In the genomic region with DNA sequence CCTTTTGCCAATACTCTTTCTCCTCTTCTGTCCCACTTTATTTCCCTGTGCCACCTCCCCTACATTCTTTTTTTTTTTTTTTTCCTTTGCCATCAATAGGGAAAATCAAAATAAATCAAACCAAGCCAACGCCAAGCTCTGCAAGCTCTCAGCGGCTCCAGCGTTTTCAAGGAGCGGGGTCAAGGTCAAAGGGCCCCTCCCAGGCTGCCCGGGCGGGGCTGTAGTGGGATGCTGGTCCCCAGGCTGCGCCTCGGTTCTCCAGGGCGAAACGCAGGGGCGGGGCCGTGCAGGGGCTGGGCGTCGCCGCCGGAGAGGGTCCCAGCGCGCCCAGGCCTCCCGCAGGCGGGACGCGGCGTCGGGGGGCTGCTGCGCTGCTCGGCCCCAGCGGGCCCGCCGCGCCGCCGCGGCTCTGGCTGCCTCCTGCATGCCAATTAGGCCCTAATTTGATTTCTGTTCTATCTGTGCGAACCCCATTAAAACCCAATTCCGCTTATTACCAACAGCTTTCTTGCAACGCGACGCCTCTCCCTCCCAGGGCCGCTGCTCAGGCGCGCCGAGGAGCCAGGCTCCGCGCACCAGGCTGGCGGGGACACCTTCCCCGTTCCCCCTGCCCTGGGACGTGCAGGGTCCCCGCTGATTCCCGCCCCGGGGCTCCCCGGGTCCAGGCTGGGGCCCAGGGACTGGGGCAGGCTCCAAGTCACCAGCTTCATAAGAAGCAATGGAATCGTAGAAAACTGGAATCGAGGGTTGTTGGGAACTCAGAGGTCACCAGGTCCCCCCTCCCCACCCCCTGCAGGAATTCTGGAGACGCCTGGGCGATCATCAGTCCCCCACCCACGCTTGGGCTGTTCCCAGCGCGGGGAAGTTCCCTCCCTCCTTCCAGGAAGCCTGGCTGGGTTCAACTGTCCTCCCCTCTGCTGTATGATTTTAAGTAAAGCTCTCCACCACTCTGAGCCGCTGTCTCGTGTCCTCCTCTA, we compare ENCODE assay signal across 1 cellular context.
TF ChIP-seq lines count a peak whose summit lies in the region.

No MANE protein-coding gene starts in this region.

TF ChIP-seq in HepG2, 621 proteins besides CTCF, POLR2A, EP300 and RAD21:
- TF ChIP-seq IKZF4 (CRISPR knock-in tag; IDR thresholded peaks at IDR 0.05; ENCODE audit: borderline replicate concordance, low read depth, not compliant biosample characterization) (no peak), SIX4 (CRISPR knock-in tag; IDR thresholded peaks at IDR 0.05) (no peak), ZNF501 (CRISPR knock-in tag; IDR thresholded peaks at IDR 0.05) (no peak), ZNF329 (CRISPR knock-in tag; IDR thresholded peaks at IDR 0.05; ENCODE audit: low read depth) (no peak), ZNF670 (CRISPR knock-in tag; IDR thresholded peaks at IDR 0.05; ENCODE audit: borderline replicate concordance) (no peak), ZNF30 (CRISPR knock-in tag; IDR thresholded peaks at IDR 0.05) (no peak), YEATS4 (CRISPR knock-in tag; IDR thresholded peaks at IDR 0.05; ENCODE audit: borderline replicate concordance) (no peak), ZNF660 (CRISPR knock-in tag; IDR thresholded peaks at IDR 0.05; ENCODE audit: borderline replicate concordance, low read depth) (no peak), RARG (CRISPR knock-in tag; IDR thresholded peaks at IDR 0.05; ENCODE audit: low read depth) (no peak)
- TF ChIP-seq, protein P1, sequence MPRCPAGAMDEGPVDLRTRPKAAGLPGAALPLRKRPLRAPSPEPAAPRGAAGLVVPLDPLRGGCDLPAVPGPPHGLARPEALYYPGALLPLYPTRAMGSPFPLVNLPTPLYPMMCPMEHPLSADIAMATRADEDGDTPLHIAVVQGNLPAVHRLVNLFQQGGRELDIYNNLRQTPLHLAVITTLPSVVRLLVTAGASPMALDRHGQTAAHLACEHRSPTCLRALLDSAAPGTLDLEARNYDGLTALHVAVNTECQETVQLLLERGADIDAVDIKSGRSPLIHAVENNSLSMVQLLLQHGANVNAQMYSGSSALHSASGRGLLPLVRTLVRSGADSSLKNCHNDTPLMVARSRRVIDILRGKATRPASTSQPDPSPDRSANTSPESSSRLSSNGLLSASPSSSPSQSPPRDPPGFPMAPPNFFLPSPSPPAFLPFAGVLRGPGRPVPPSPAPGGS (CRISPR knock-in tag; IDR thresholded peaks at IDR 0.05): no peak
- TF ChIP-seq, protein P2, sequence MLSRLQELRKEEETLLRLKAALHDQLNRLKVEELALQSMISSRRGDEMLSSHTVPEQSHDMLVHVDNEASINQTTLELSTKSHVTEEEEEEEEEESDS (CRISPR knock-in tag; IDR thresholded peaks at IDR 0.05; ENCODE audit: borderline replicate concordance): no peak
- TF ChIP-seq, protein P3, sequence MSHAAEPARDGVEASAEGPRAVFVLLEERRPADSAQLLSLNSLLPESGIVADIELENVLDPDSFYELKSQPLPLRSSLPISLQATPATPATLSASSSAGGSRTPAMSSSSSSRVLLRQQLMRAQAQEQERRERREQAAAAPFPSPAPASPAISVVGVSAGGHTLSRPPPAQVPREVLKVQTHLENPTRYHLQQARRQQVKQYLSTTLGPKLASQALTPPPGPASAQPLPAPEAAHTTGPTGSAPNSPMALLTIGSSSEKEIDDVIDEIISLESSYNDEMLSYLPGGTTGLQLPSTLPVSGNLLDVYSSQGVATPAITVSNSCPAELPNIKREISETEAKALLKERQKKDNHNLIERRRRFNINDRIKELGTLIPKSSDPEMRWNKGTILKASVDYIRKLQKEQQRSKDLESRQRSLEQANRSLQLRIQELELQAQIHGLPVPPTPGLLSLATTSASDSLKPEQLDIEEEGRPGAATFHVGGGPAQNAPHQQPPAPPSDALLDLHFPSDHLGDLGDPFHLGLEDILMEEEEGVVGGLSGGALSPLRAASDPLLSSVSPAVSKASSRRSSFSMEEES (CRISPR knock-in tag; IDR thresholded peaks at IDR 0.05): no peak
